ENCODE assay signal across 1 cellular context in the genomic region with DNA sequence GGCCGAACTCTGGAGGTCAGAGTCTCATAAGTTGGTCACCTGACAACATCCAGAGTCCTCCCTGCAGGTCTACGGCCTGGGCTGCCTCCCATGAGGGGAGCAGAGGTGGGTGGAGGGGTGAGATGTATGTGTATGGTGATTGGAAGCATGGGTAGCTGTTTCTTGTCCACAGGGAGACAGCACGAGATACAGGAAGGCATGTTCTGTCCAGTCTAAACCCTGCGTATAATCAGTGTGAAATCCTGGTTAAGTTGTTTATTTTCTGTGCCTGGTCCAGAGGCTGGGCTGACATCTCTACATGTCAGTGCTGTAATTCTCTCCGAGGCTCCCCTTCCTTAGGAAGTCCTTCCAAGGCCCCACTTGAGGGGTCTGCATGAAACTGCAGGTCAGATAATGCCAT.
TF ChIP-seq lines count a peak whose summit lies in the region.

No MANE protein-coding gene starts in this region.

TF ChIP-seq in IMR-90, 13 proteins besides CTCF, POLR2A, EP300 and RAD21:
- TF ChIP-seq BHLHE40 (IDR thresholded peaks at IDR 0.05; ENCODE audit: low read depth, low read length) (no peak), ELK1 (IDR thresholded peaks at IDR 0.05; ENCODE audit: borderline replicate concordance, low read depth, low read length) (no peak), MAZ (IDR thresholded peaks at IDR 0.05; ENCODE audit: borderline replicate concordance, low read depth, low read length) (no peak), CHD1 (IDR thresholded peaks at IDR 0.05; ENCODE audit: low read depth, low read length) (no peak), RFX5 (IDR thresholded peaks at IDR 0.05; ENCODE audit: low read depth, low read length) (no peak), MXI1 (IDR thresholded peaks at IDR 0.05; ENCODE audit: borderline replicate concordance, low read depth, low read length) (no peak), RCOR1 (IDR thresholded peaks at IDR 0.05; ENCODE audit: insufficient replicate concordance, low read length) (no peak), NFE2L2 (IDR thresholded peaks at IDR 0.05; ENCODE audit: low read depth, low read length) (no peak), CEBPB (IDR thresholded peaks at IDR 0.05; ENCODE audit: low read depth, low read length) (no peak), MAFK (IDR thresholded peaks at IDR 0.05; ENCODE audit: low read depth, low read length) (no peak), FOS (IDR thresholded peaks at IDR 0.05; ENCODE audit: low read depth, low read length) (no peak), SMC3 (IDR thresholded peaks at IDR 0.05; ENCODE audit: low read depth, low read length) (no peak)
- TF ChIP-seq, protein P1, sequence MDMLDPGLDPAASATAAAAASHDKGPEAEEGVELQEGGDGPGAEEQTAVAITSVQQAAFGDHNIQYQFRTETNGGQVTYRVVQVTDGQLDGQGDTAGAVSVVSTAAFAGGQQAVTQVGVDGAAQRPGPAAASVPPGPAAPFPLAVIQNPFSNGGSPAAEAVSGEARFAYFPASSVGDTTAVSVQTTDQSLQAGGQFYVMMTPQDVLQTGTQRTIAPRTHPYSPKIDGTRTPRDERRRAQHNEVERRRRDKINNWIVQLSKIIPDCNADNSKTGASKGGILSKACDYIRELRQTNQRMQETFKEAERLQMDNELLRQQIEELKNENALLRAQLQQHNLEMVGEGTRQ (IDR thresholded peaks at IDR 0.05; ENCODE audit: low read depth, low read length) = no peak
